ENCODE assay signal across 24 cellular contexts in the genomic region with DNA sequence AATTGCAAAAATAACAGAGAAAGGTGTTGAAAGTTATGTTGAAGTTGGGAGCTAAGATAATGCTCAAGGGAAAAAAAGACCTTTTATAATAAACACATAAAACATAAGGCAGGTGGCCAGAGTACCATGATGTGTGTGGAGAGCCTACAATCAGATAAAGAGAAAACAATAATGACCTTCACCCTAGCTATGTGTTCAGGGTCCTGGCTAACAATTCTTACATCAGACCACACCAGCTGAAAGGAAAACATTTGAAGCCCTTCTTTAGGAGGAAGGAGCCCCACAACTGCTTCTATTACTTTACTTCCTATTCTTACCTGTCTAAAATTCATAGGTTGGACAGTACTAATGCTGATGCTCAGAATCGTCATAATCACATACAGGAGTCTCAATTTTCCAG. TPM values are rescaled to one million over a fixed set of nuclear protein-coding genes. Genes with fewer than 3 reads are reported as not detected.
DNase-seq lines count a peak whose midpoint lies in the region; ATAC-seq and TF ChIP-seq lines count a peak whose summit lies in the region.
"Had no signal": no experiment of that assay in that cellular context is flagged by ENCODE, and none has a peak within 500 bp of the region (broad histone marks: within the 10 kb centered on the region; RNA-seq: fewer than 3 reads in every experiment).

No MANE protein-coding gene starts in this region.

- no peak overlapping the region for H3K4me3 Mint-ChIP-seq in MCF 10A (ENCODE audit: unreplicated experiment)
- H3K4me3 Mint-ChIP-seq in central memory CD8-positive, alpha-beta T cell: no peak overlapping the region
- H3K4me3 Mint-ChIP-seq: activated CD8-positive, alpha-beta T cell treated with anti-CD3 and anti-CD28 coated beads, Interleukin-2, amount 10 ng/mL, durations not matched to agents 7 days and 5 days; activated naive CD8-positive, alpha-beta T cell treated with anti-CD3 and anti-CD28 coated beads, Interleukin-2, amount 10 ng/mL, durations not matched to agents 7 days and 5 days; endodermal cell; H9 had no signal

- peaks cover 50% of the 10 kb centered on the region for H3K79me2 ChIP-seq in Loucy (ENCODE audit: insufficient read depth, low read length)

- H3K27ac ChIP-seq in breast epithelium: no peak overlapping the region
- H3K27ac ChIP-seq in psoas muscle: no peak overlapping the region
- H3K27ac ChIP-seq: gastroesophageal sphincter had no signal

- peak overlapping the region; percentile 44 for H3K4me2 ChIP-seq in Loucy (ENCODE audit: low read depth, low read length, poor library complexity, severe bottlenecking)

- WGBS in psoas muscle, 3 donors: 83 to 93% (median 85%) methylated on average over 1 of the region's 1 CpG

- no peak overlapping the region for H3K9ac ChIP-seq in Loucy (ENCODE audit: low read depth, low read length, poor library complexity, severe bottlenecking)

- POLR2A ChIA-PET in MCF 10A (lab: Yijun Ruan, JAX) (interaction anchor here (0.7 to 2.0 kb wide), 6 partner anchors 9 to 202 kb away, joined by 3 to 7 read pairs (median 4); a partner anchor contains a TSS), HEK293T (lab: Yijun Ruan, JAX) (no interaction called here)

- TSS peak; percentile 2 for BruUV-seq in MCF 10A (replicated peaks; lab: Mats Ljungman, UMichigan)

- no peaks in the 10 kb centered on the region for H3K4me1 ChIP-seq in breast epithelium
- peaks cover 31% of the 10 kb centered on the region for H3K4me1 ChIP-seq in Loucy (ENCODE audit: insufficient read depth, low read length, poor library complexity, severe bottlenecking)
- H3K4me1 ChIP-seq in psoas muscle: peaks cover 27% of the 10 kb centered on the region

- no peak for ATAC-seq in central memory CD8-positive, alpha-beta T cell (replicated peaks; ENCODE audit: extremely low read depth, poor library complexity, severe bottlenecking)
- ATAC-seq in psoas muscle: no peak
- ATAC-seq: activated CD4-positive, CD25-positive, alpha-beta regulatory T cell treated with anti-CD3 and anti-CD28 coated beads, Interleukin-2, amount 50 U/mL, for 24 hours; activated CD8-positive, alpha-beta T cell treated with anti-CD3 and anti-CD28 coated beads, Interleukin-2, amount 10 ng/mL, durations not matched to agents 7 days and 5 days; gastroesophageal sphincter; mucosa of descending colon had no signal

- H3K9me3 Mint-ChIP-seq in MCF 10A (ENCODE audit: unreplicated experiment): no peaks in the 10 kb centered on the region
- no peaks in the 10 kb centered on the region for H3K9me3 Mint-ChIP-seq in central memory CD8-positive, alpha-beta T cell
- H3K9me3 Mint-ChIP-seq: activated naive CD8-positive, alpha-beta T cell treated with anti-CD3 and anti-CD28 coated beads, Interleukin-2, amount 10 ng/mL, durations not matched to agents 7 days and 5 days; endodermal cell; H9 had no signal

- no peaks in the 10 kb centered on the region for H3K36me3 ChIP-seq in breast epithelium
- no peaks in the 10 kb centered on the region for H3K36me3 ChIP-seq in Loucy (ENCODE audit: insufficient read depth, low read length)
- peaks cover 0 to 41% of the 10 kb centered on the region in 2 donors for H3K36me3 ChIP-seq in psoas muscle (ENCODE audit: insufficient read depth in 1 of 2, low read depth in 1 of 2)
- H3K36me3 ChIP-seq: gastroesophageal sphincter had no signal

- peaks cover 6% of the 10 kb centered on the region for H4K20me1 ChIP-seq in Loucy (ENCODE audit: insufficient read depth, low read length, poor library complexity, severe bottlenecking)

- H3K9me2 ChIP-seq in Loucy (replicated peaks; ENCODE audit: low read depth, low read length): no peaks in the 10 kb centered on the region

- DNase-seq in MCF 10A (ENCODE audit: unreplicated experiment) (no peak), breast epithelium (ENCODE audit: low spot score in 2 of 2) (no peak), psoas muscle (no peak), HEK293T (ENCODE audit: extremely low spot score) (no peak), H4 (ENCODE audit: low spot score) (no peak), DMS53 treated with DMSO at 0.1 percent for 48 hours (lab: John Stamatoyannopoulos, UW; ENCODE audit: unreplicated experiment) (no peak)
- no peak for DNase-seq in central memory CD8-positive, alpha-beta T cell (ENCODE audit: low spot score in 2 of 2)
- DNase-seq: ACHN; activated CD8-positive, alpha-beta T cell treated with anti-CD3 and anti-CD28 coated beads, Interleukin-2, amount 10 ng/mL, durations not matched to agents 7 days and 5 days; activated naive CD8-positive, alpha-beta T cell treated with anti-CD3 and anti-CD28 coated beads, Interleukin-2, amount 10 ng/mL, durations not matched to agents 7 days and 5 days; C1 segment of cervical spinal cord; DMS153; endodermal cell; H9; hypothalamus; KBM-7; mucosa of descending colon; NCI-H1694; NCI-H2171 treated with DMSO at 0.1 percent for 48 hours; NCI-H526 treated with DMSO at 0.1 percent for 48 hours; retina had no signal

- H3K4me1 Mint-ChIP-seq in MCF 10A (ENCODE audit: insufficient read depth, unreplicated experiment): peaks cover 16% of the 10 kb centered on the region
- peaks cover 57% of the 10 kb centered on the region for H3K4me1 Mint-ChIP-seq in central memory CD8-positive, alpha-beta T cell

- H3K27me3 Mint-ChIP-seq in MCF 10A (ENCODE audit: insufficient read depth, unreplicated experiment): no peaks in the 10 kb centered on the region
- H3K27me3 Mint-ChIP-seq in central memory CD8-positive, alpha-beta T cell: no peaks in the 10 kb centered on the region
- H3K27me3 Mint-ChIP-seq: activated naive CD8-positive, alpha-beta T cell treated with anti-CD3 and anti-CD28 coated beads, Interleukin-2, amount 10 ng/mL, durations not matched to agents 7 days and 5 days had no signal

- H2AFZ ChIP-seq in Loucy (ENCODE audit: low read length): no peak overlapping the region

- TF ChIP-seq CTCF in MCF 10A (IDR thresholded peaks at IDR 0.05; ENCODE audit: unreplicated experiment) (no peak), breast epithelium (IDR thresholded peaks at IDR 0.05) (no peak), Loucy (conservative IDR thresholded peaks at IDR 0.05; ENCODE audit: low read length) (no peak), psoas muscle (IDR thresholded peaks at IDR 0.05) (no peak)

- H3K9me3 ChIP-seq in breast epithelium (no peaks in the 10 kb centered on the region), Loucy (ENCODE audit: insufficient read depth, low read depth, low read length) (no peaks in the 10 kb centered on the region), psoas muscle (no peaks in the 10 kb centered on the region)
- H3K9me3 ChIP-seq: gastroesophageal sphincter, mucosa of descending colon had no signal

- H3K27me3 ChIP-seq in breast epithelium (no peaks in the 10 kb centered on the region), Loucy (ENCODE audit: insufficient read depth, low read length, poor library complexity, severe bottlenecking) (no peaks in the 10 kb centered on the region), psoas muscle (ENCODE audit: insufficient read depth in 3 of 3, low read length in 2 of 3) (no peaks in the 10 kb centered on the region)
- H3K27me3 ChIP-seq: gastroesophageal sphincter had no signal

- CTCF ChIA-PET in MCF 10A (lab: Yijun Ruan, JAX): interaction anchor here (0.7 to 1.0 kb wide), 4 partner anchors 15 to 418 kb away, joined by 3 to 5 read pairs (median 4); no protein-coding TSS in a partner anchor
- CTCF ChIA-PET in HEK293T (lab: Yijun Ruan, JAX): no interaction called here

- no peak for TF ChIP-seq POLR2A in breast epithelium (IDR thresholded peaks at IDR 0.05)

- H3K27ac Mint-ChIP-seq in MCF 10A (ENCODE audit: low read depth, unreplicated experiment): no peak overlapping the region
- peak overlapping the region; percentile 62 for H3K27ac Mint-ChIP-seq in central memory CD8-positive, alpha-beta T cell (ENCODE audit: low read depth)
- H3K27ac Mint-ChIP-seq: activated CD8-positive, alpha-beta T cell treated with anti-CD3 and anti-CD28 coated beads, Interleukin-2, amount 10 ng/mL, durations not matched to agents 7 days and 5 days; activated naive CD8-positive, alpha-beta T cell treated with anti-CD3 and anti-CD28 coated beads, Interleukin-2, amount 10 ng/mL, durations not matched to agents 7 days and 5 days; endodermal cell; H9 had no signal

- peaks cover 7% of the 10 kb centered on the region; the same call in 1 of the 2 replicates for H3F3A ChIP-seq in Loucy (ENCODE audit: low read depth)

- intact Hi-C loops in MCF 10A (cut with micrococcal nuclease): loop anchor here (10.0 kb wide), 1 partner anchor 199 kb away; a partner anchor contains a TSS
- intact Hi-C loops in breast epithelium (cut with DNase I; ENCODE audit: low total_unique reads): no loop called here
- intact Hi-C loops in psoas muscle (cut with DNase I): loop anchor here in 1 of 2 donors (10.0 kb wide), 1 partner anchor 199 kb away; a partner anchor contains a TSS

- peaks cover 72% of the 10 kb centered on the region for H3K36me3 Mint-ChIP-seq in MCF 10A (ENCODE audit: insufficient read depth, unreplicated experiment)
- H3K36me3 Mint-ChIP-seq in central memory CD8-positive, alpha-beta T cell (ENCODE audit: insufficient read depth): peaks cover 29% of the 10 kb centered on the region

- H3K4me3 ChIP-seq in breast epithelium: no peak overlapping the region
- peak overlapping the region; percentile 29 for H3K4me3 ChIP-seq in Loucy (ENCODE audit: low read length, poor library complexity, severe bottlenecking)
- H3K4me3 ChIP-seq in psoas muscle: peak overlapping the region; percentile 96
- H3K4me3 ChIP-seq: gastroesophageal sphincter, mucosa of descending colon had no signal

TF ChIP-seq in HEK293T, 16 proteins besides CTCF, POLR2A, EP300 and RAD21:
- TF ChIP-seq FOXK2 (IDR thresholded peaks at IDR 0.05) (no peak), SP1 (IDR thresholded peaks at IDR 0.05) (no peak), ELF4 (IDR thresholded peaks at IDR 0.05) (no peak), NFRKB (IDR thresholded peaks at IDR 0.05) (no peak), L3MBTL2 (conservative IDR thresholded peaks at IDR 0.05) (no peak), BHLHE40 (IDR thresholded peaks at IDR 0.05; ENCODE audit: borderline replicate concordance) (no peak), FOXM1 (IDR thresholded peaks at IDR 0.05; ENCODE audit: borderline replicate concordance) (no peak), FOXA1 (IDR thresholded peaks at IDR 0.05) (no peak), SUZ12 (IDR thresholded peaks at IDR 0.05) (no peak), HDGF (IDR thresholded peaks at IDR 0.05; ENCODE audit: borderline replicate concordance) (no peak), LEF1 (IDR thresholded peaks at IDR 0.05; ENCODE audit: borderline replicate concordance) (no peak), CTBP1 (IDR thresholded peaks at IDR 0.05; ENCODE audit: borderline replicate concordance) (no peak)

RNA-seq across cellular contexts. Expression of a gene that starts 2.5 kb away (rescaled TPM):
- total RNA-seq in MCF 10A (2022): 70.8 and 78.4 TPM in 2 replicates
- total RNA-seq in breast epithelium: 100 to 1,000 TPM in 1 of 3 donors, 10 to 100 TPM in 2; 66.5 to 114 (median 72.8) TPM
- 100 to 1,000 TPM in 1 of 4 donors, 10 to 100 TPM in 3; 66.5 to 105 (median 76.6) TPM for total RNA-seq in psoas muscle
- polyA plus RNA-seq in psoas muscle: 100 to 1,000 TPM in 2 of 3 donors, 10 to 100 TPM in 1; 53.2 to 143 (median 124) TPM
- total RNA-seq in H4 (2014; rRNA removed; shearing (Covaris generic)): 125 and 144 TPM in 2 replicates

Comparison
In these comparisons a context has a peak if more than half of its experiments do, and no peak if none do; other contexts are left out.
1. H3K4me3 ChIP-seq: peak in Loucy (single experiment) and psoas muscle (single experiment); none in breast epithelium (0 of 3).